Comparison of ENCODE assay signal across 11 cellular contexts in genomic region chr20:2986466-2986865, GRCh38. TPM values are rescaled to one million over a fixed set of nuclear protein-coding genes. Genes with fewer than 3 reads are reported as not detected.
DNase-seq lines count a peak whose midpoint lies in the region; ATAC-seq and TF ChIP-seq lines count a peak whose summit lies in the region.
"Had no signal": no experiment of that assay in that cellular context is flagged by ENCODE, and none has a peak within 500 bp of the region (broad histone marks: within the 10 kb centered on the region; RNA-seq: fewer than 3 reads in every experiment).

No MANE protein-coding gene starts in this region.

- H3K4me2 ChIP-seq in mesenchymal stem cell (ENCODE audit: low read length, poor library complexity, severe bottlenecking): no peak overlapping the region

- no peaks in the 10 kb centered on the region for H3K27me3 Mint-ChIP-seq in activated naive CD4-positive, alpha-beta T cell treated with anti-CD3 and anti-CD28 coated beads for 36 hours (ENCODE audit: low read depth)

- H3K9ac ChIP-seq in mesenchymal stem cell (ENCODE audit: low read length): peak overlapping the region; percentile 47

- peaks cover 8% of the 10 kb centered on the region for H3K79me1 ChIP-seq in mesenchymal stem cell (replicated peaks; ENCODE audit: low read length, poor library complexity, severe bottlenecking)

- H3K27me3 ChIP-seq in AG04450 (ENCODE audit: control insufficient read depth, insufficient read depth, low read length): no peaks in the 10 kb centered on the region
- no peaks in the 10 kb centered on the region for H3K27me3 ChIP-seq in mesenchymal stem cell (ENCODE audit: control insufficient read depth in 1 of 2, insufficient read depth in 1 of 2, low read length in 2 of 2)

- no peak for TF ChIP-seq CTCF in AG04450 (IDR thresholded peaks at IDR 0.05; ENCODE audit: low read depth, low read length)

- H3K27ac ChIP-seq in AG04450 (ENCODE audit: low read depth, low read length): peak overlapping the region; percentile 2
- no peak overlapping the region for H3K27ac ChIP-seq in mesenchymal stem cell (ENCODE audit: low read length, poor library complexity, severe bottlenecking)
- H3K27ac ChIP-seq in substantia nigra (ENCODE audit: low read depth, low read length, poor library complexity, severe bottlenecking): no peak overlapping the region

- peak overlapping the region; percentile 2 for H3K4me3 Mint-ChIP-seq in activated naive CD4-positive, alpha-beta T cell treated with anti-CD3 and anti-CD28 coated beads for 36 hours

- POLR2A ChIA-PET in AG04450 (lab: Yijun Ruan, JAX): no interaction called here

- H3K18ac ChIP-seq in mesenchymal stem cell (ENCODE audit: low read depth in 1 of 2, low read length in 2 of 2): no peak overlapping the region

- WGBS in mesenchymal stem cell: no CpG with 5 or more reads among the region's 2 CpGs

- H3K23ac ChIP-seq in mesenchymal stem cell (ENCODE audit: low read length in 2 of 2): no peak overlapping the region

- peaks cover 5% of the 10 kb centered on the region for H3K4me1 ChIP-seq in mesenchymal stem cell (ENCODE audit: control insufficient read depth, insufficient read depth, low read depth, low read length)

- peaks cover 22% of the 10 kb centered on the region for H3K36me3 Mint-ChIP-seq in activated naive CD4-positive, alpha-beta T cell treated with anti-CD3 and anti-CD28 coated beads for 36 hours (ENCODE audit: low read depth)

- H3K4me3 ChIP-seq in AG04450 (ENCODE audit: low read depth, low read length) (no peak overlapping the region), mesenchymal stem cell (ENCODE audit: insufficient read depth in 1 of 2, low read depth in 1 of 2, low read length in 2 of 2) (peak overlapping the region in 1 of 2 experiments; percentile 23)

- H3K27ac Mint-ChIP-seq in activated naive CD4-positive, alpha-beta T cell treated with anti-CD3 and anti-CD28 coated beads for 36 hours: peak overlapping the region; percentile 89

- H3K4me1 Mint-ChIP-seq in activated naive CD4-positive, alpha-beta T cell treated with anti-CD3 and anti-CD28 coated beads for 36 hours (ENCODE audit: low read depth): peaks cover 2% of the 10 kb centered on the region

- ATAC-seq in GM18520 (IDR thresholded peaks at IDR 0.05; ENCODE audit: unreplicated experiment): no peak

- H2BK5ac ChIP-seq in mesenchymal stem cell (ENCODE audit: low read depth, low read length, poor library complexity, severe bottlenecking): no peak overlapping the region

- no peak for DNase-seq in AG04450 (ENCODE audit: low read depth, low spot score)
- DNase-seq in KBM-7: peak; percentile 40
- DNase-seq in activated naive CD4-positive, alpha-beta T cell treated with anti-CD3 and anti-CD28 coated beads for 36 hours: peak; percentile 84
- DNase-seq in mesenchymal stem cell: peak; percentile 26
- DNase-seq in substantia nigra (lab: John Stamatoyannopoulos, UW): no peak
- no peak for DNase-seq in NCI-H2081 treated with DMSO at 0.1 percent for 48 hours (lab: John Stamatoyannopoulos, UW)
- no peak for DNase-seq in SHP77 (lab: John Stamatoyannopoulos, UW)
- DNase-seq: T-helper 9 cell had no signal

- H3K4ac ChIP-seq in mesenchymal stem cell (ENCODE audit: low read depth in 1 of 2, low read length in 2 of 2): no peak overlapping the region

- no peak overlapping the region for H2BK120ac ChIP-seq in mesenchymal stem cell (ENCODE audit: low read depth, low read length)

- H3K9me3 ChIP-seq in AG04450 (ENCODE audit: control insufficient read depth, insufficient read depth, low read length): no peaks in the 10 kb centered on the region
- H3K9me3 ChIP-seq in mesenchymal stem cell (ENCODE audit: control insufficient read depth, low read length): no peaks in the 10 kb centered on the region

- H3K9me3 Mint-ChIP-seq in activated naive CD4-positive, alpha-beta T cell treated with anti-CD3 and anti-CD28 coated beads for 36 hours: no peaks in the 10 kb centered on the region

- H2BK12ac ChIP-seq in mesenchymal stem cell (ENCODE audit: low read length in 2 of 2): no peak overlapping the region

- H4K91ac ChIP-seq in mesenchymal stem cell (ENCODE audit: low read length): no peak overlapping the region

- H2AK5ac ChIP-seq in mesenchymal stem cell (ENCODE audit: low read length, severe bottlenecking): no peak overlapping the region

- no peak overlapping the region for H3K14ac ChIP-seq in mesenchymal stem cell (ENCODE audit: low read length in 2 of 2)

- peaks cover 22 to 53% of the 10 kb centered on the region in 2 experiments for H3K36me3 ChIP-seq in mesenchymal stem cell (ENCODE audit: control insufficient read depth in 1 of 2, insufficient read depth in 2 of 2, low read depth in 1 of 2, low read length in 2 of 2)

- no peak overlapping the region for H2BK15ac ChIP-seq in mesenchymal stem cell (ENCODE audit: low read depth, poor library complexity, severe bottlenecking)

- no peak overlapping the region for H4K8ac ChIP-seq in mesenchymal stem cell (ENCODE audit: low read length)

- CTCF ChIA-PET in AG04450 (lab: Charles Lee): interaction anchor here (0.6 to 3.3 kb wide), 4 partner anchors 11 to 134 kb away, joined by 3 to 9 read pairs (median 4); no protein-coding TSS in a partner anchor
- CTCF ChIA-PET in activated naive CD4-positive, alpha-beta T cell treated with anti-CD3 and anti-CD28 coated beads for 36 hours (lab: Charles Lee): interaction anchor here (0.6 to 1.3 kb wide), 5 partner anchors 8 to 492 kb away, joined by 3 read pairs; no protein-coding TSS in a partner anchor

- no peak overlapping the region for H2AFZ ChIP-seq in mesenchymal stem cell (ENCODE audit: low read depth, low read length)

- intact Hi-C loops in activated naive CD4-positive, alpha-beta T cell treated with anti-CD3 and anti-CD28 coated beads for 36 hours (cut with micrococcal nuclease): loop anchor here (1.0 kb wide), 3 partner anchors 25 to 113 kb away; partner anchors contain the start of gene PTPRA

- in situ Hi-C loops in KBM-7 (cut with MboI; ENCODE audit: low pct_unique_long_range_greater_than_20kb, low sequenced_read_pairs): no loop called here

RNA-seq across cellular contexts. Expression of gene GNRH2, which starts 57.0 kb away (rescaled TPM):
- polyA plus RNA-seq in AG04450 (2011; rRNA removed): not detected in 2 replicates
- 0.61 TPM in 1 of 2 replicates, not detected in the other for polyA minus RNA-seq in AG04450 (2011; rRNA and poly(A)+ RNA removed)
- total RNA-seq in activated naive CD4-positive, alpha-beta T cell treated with anti-CD3 and anti-CD28 coated beads for 36 hours: not detected
- not detected for polyA plus RNA-seq in mesenchymal stem cell (2013, experiment 1 of 2)
- polyA plus RNA-seq in mesenchymal stem cell (2013, experiment 2 of 2): not detected
- total RNA-seq: dermis microvascular lymphatic vessel endothelial cell, lower leg skin had no signal

RNA-seq across cellular contexts. Expression of gene MRPS26, which starts 59.4 kb away (rescaled TPM):
- 22.8 and 27.2 TPM in 2 replicates for polyA plus RNA-seq in AG04450 (2011; rRNA removed)
- polyA minus RNA-seq in AG04450 (2011; rRNA and poly(A)+ RNA removed): 9.1 and 12.0 TPM in 2 replicates
- total RNA-seq in activated naive CD4-positive, alpha-beta T cell treated with anti-CD3 and anti-CD28 coated beads for 36 hours: 10 to 100 TPM; 50.0 to 52.4 TPM
- 22.3 TPM for polyA plus RNA-seq in mesenchymal stem cell (2013, experiment 1 of 2)
- 24.4 TPM for polyA plus RNA-seq in mesenchymal stem cell (2013, experiment 2 of 2)

Comparison
In these comparisons a context has a peak if more than half of its experiments do, and no peak if none do; other contexts are left out.
1. DNase-seq: peak in KBM-7 (single experiment), activated naive CD4-positive, alpha-beta T cell treated with anti-CD3 and anti-CD28 coated beads for 36 hours (single experiment) and mesenchymal stem cell (single experiment); none in AG04450 (single experiment), substantia nigra (0 of 49), NCI-H2081 treated with DMSO at 0.1 percent for 48 hours (single experiment) and SHP77 (0 of 2).